Comparison of ENCODE assay signal across 20 cellular contexts in genomic region chr10:98252451-98252850, GRCh38. TPM values are rescaled to one million over a fixed set of nuclear protein-coding genes. Genes with fewer than 3 reads are reported as not detected.
DNase-seq lines count a peak whose midpoint lies in the region; ATAC-seq and TF ChIP-seq lines count a peak whose summit lies in the region.
"Had no signal": no experiment of that assay in that cellular context is flagged by ENCODE, and none has a peak within 500 bp of the region (broad histone marks: within the 10 kb centered on the region; RNA-seq: fewer than 3 reads in every experiment).

No MANE protein-coding gene starts in this region.

- H3K27ac ChIP-seq in SK-N-SH (ENCODE audit: low read depth in 2 of 2, low read length in 1 of 2) (no peak overlapping the region), SJCRH30 (no peak overlapping the region)
- H3K27ac ChIP-seq: C4-2B, HL-60 had no signal

- no peaks in the 10 kb centered on the region for H3K79me2 ChIP-seq in SK-N-SH (ENCODE audit: insufficient read depth)

- DNase-seq in activated naive CD4-positive, alpha-beta T cell treated with anti-CD3 and anti-CD28 coated beads, Interleukin-2, amount 50 U/mL, for 72 hours (ENCODE audit: low spot score in 2 of 2): no peak
- no peak for DNase-seq in activated naive CD4-positive, alpha-beta T cell treated with anti-CD3 and anti-CD28 coated beads, Interleukin-2, amount 50 U/mL, for 16 hours
- DNase-seq in NCI-H69 (lab: John Stamatoyannopoulos, UW) (peak; percentile 75), islet precursor cell (peak; percentile 57), SK-N-SH (no peak), SJCRH30 (no peak), NCI-H345 (lab: John Stamatoyannopoulos, UW) (no peak)
- DNase-seq: AML-193; CD8-positive, alpha-beta memory T cell; KG1; NCI-H1105 treated with DMSO at 0.1 percent for 48 hours; NCI-H2081; NCI-H2171; NCI-H524 treated with DMSO at 0.1 percent for 48 hours; PC-3; Right ventricle myocardium superior; SW 1271 had no signal

- H3K9me3 Mint-ChIP-seq in activated naive CD4-positive, alpha-beta T cell treated with anti-CD3 and anti-CD28 coated beads, Interleukin-2, amount 50 U/mL, for 72 hours: no peaks in the 10 kb centered on the region
- H3K9me3 Mint-ChIP-seq: CD8-positive, alpha-beta memory T cell had no signal

- TF ChIP-seq EP300 in SK-N-SH (IDR thresholded peaks at IDR 0.05; ENCODE audit: borderline replicate concordance in 1 of 2, low read depth in 1 of 2, low read length in 1 of 2): no peak

- no peaks in the 10 kb centered on the region for H3F3A ChIP-seq in SK-N-SH (replicated peaks; ENCODE audit: insufficient read depth)

- H3K27me3 ChIP-seq in SK-N-SH (ENCODE audit: insufficient read depth) (no peaks in the 10 kb centered on the region), SJCRH30 (no peaks in the 10 kb centered on the region)

- H3K36me3 Mint-ChIP-seq in activated naive CD4-positive, alpha-beta T cell treated with anti-CD3 and anti-CD28 coated beads, Interleukin-2, amount 50 U/mL, for 72 hours: peaks cover 0 to 7% of the 10 kb centered on the region in 2 donors

- 96% methylated on average over 6 of the region's 7 CpGs for WGBS in SK-N-SH (ENCODE audit: low lambda C conversion rate)

- TF ChIP-seq CTCF in SK-N-SH (IDR thresholded peaks at IDR 0.05): no peak

- no peak overlapping the region for H2AFZ ChIP-seq in SK-N-SH (ENCODE audit: low read depth)

- TF ChIP-seq RAD21 in SK-N-SH (IDR thresholded peaks at IDR 0.05; ENCODE audit: low read length): no peak

- H3K4me1 ChIP-seq in SK-N-SH (ENCODE audit: control insufficient read depth in 1 of 2, insufficient read depth in 2 of 2, low read depth in 1 of 2, low read length in 1 of 2) (peaks cover 0 to 18% of the 10 kb centered on the region in 2 experiments; a peak in 1 of 4 replicates), SJCRH30 (peaks cover 7% of the 10 kb centered on the region)
- H3K4me1 ChIP-seq: HAP-1 had no signal

- H3K9me3 ChIP-seq in SK-N-SH (no peaks in the 10 kb centered on the region), SJCRH30 (replicated peaks) (no peaks in the 10 kb centered on the region)
- H3K9me3 ChIP-seq: HAP-1 had no signal

- H3K27ac Mint-ChIP-seq in activated naive CD4-positive, alpha-beta T cell treated with anti-CD3 and anti-CD28 coated beads, Interleukin-2, amount 50 U/mL, for 72 hours: peak overlapping the region; percentile 9 to 91

- CTCF ChIA-PET in SK-N-SH (lab: Yijun Ruan, JAX): interaction anchor here (1.1 to 3.7 kb wide), 3 partner anchors 10 to 57 kb away, joined by 3 to 29 read pairs (median 22); no protein-coding TSS in a partner anchor

- H3K9ac ChIP-seq in SK-N-SH: no peak overlapping the region

- no peak overlapping the region for H3K4me2 ChIP-seq in SK-N-SH

- H3K4me3 ChIP-seq in SK-N-SH (ENCODE audit: low read depth in 2 of 2, low read length in 1 of 2) (no peak overlapping the region), SJCRH30 (no peak overlapping the region)
- H3K4me3 ChIP-seq: HAP-1 had no signal

- POLR2A ChIA-PET in SK-N-SH (lab: Yijun Ruan, JAX): no interaction called here

- H3K36me3 ChIP-seq in SK-N-SH (replicated peaks in 1 of 2; ENCODE audit: control insufficient read depth in 1 of 2, insufficient read depth in 2 of 2, low read length in 1 of 2): peaks cover 0 to 28% of the 10 kb centered on the region in 2 experiments
- peaks cover 13% of the 10 kb centered on the region; the same call in 1 of the 2 replicates for H3K36me3 ChIP-seq in SJCRH30
- H3K36me3 ChIP-seq: HAP-1 had no signal

- no peaks in the 10 kb centered on the region for H3K9me2 ChIP-seq in SK-N-SH

- no peak for ATAC-seq in activated naive CD4-positive, alpha-beta T cell treated with anti-CD3 and anti-CD28 coated beads, Interleukin-2, amount 50 U/mL, for 72 hours
- ATAC-seq: PC-3 had no signal

- no peaks in the 10 kb centered on the region for H4K20me1 ChIP-seq in SK-N-SH (ENCODE audit: insufficient read depth)

TF ChIP-seq in SK-N-SH, 30 proteins besides CTCF, POLR2A, EP300 and RAD21:
- no peak for TF ChIP-seq RCOR1 (IDR thresholded peaks at IDR 0.05; ENCODE audit: low read length)
- no peak for TF ChIP-seq CHD2 (IDR thresholded peaks at IDR 0.05; ENCODE audit: low read length, partially characterized antibody)
- no peak for TF ChIP-seq NRF1 (IDR thresholded peaks at IDR 0.05; ENCODE audit: low read depth, low read length)
- TF ChIP-seq FOXM1 (IDR thresholded peaks at IDR 0.05; ENCODE audit: low read depth): no peak
- no peak for TF ChIP-seq JUND (IDR thresholded peaks at IDR 0.05)
- no peak for TF ChIP-seq GATA2 (CRISPR knock-in tag; IDR thresholded peaks at IDR 0.05)
- TF ChIP-seq USF2 (IDR thresholded peaks at IDR 0.05; ENCODE audit: borderline replicate concordance, low read depth, low read length): no peak
- no peak for TF ChIP-seq FOXJ3 (CRISPR knock-in tag; IDR thresholded peaks at IDR 0.05)
- no peak for TF ChIP-seq TCF12 (IDR thresholded peaks at IDR 0.05)
- TF ChIP-seq RXRA (IDR thresholded peaks at IDR 0.05; ENCODE audit: borderline replicate concordance, low read depth): no peak
- no peak for TF ChIP-seq TAF1 (IDR thresholded peaks at IDR 0.05; ENCODE audit: borderline replicate concordance, low read depth, low read length)
- TF ChIP-seq MEF2A (IDR thresholded peaks at IDR 0.05; ENCODE audit: borderline replicate concordance, low read depth): no peak
- no peak for TF ChIP-seq SIN3A (IDR thresholded peaks at IDR 0.05; ENCODE audit: borderline replicate concordance, low read depth, low read length)
- no peak for TF ChIP-seq ZBTB33 (IDR thresholded peaks at IDR 0.05; ENCODE audit: borderline replicate concordance, low read depth)
- TF ChIP-seq YY1 (IDR thresholded peaks at IDR 0.05; ENCODE audit: low read depth): no peak
TF ChIP-seq in SK-N-SH: peak in this region for 0.

RNA-seq across cellular contexts. Expression of gene LOXL4, which starts 15.5 kb away (rescaled TPM):
- not detected for total RNA-seq in activated naive CD4-positive, alpha-beta T cell treated with anti-CD3 and anti-CD28 coated beads, Interleukin-2, amount 50 U/mL, for 72 hours
- polyA plus RNA-seq in SK-N-SH (2012; rRNA removed): 1.4 and 1.7 TPM in 2 replicates
- 0.76 and 1.4 TPM in 2 replicates for polyA plus RNA-seq in SK-N-SH (2012; cell fraction: cytosol; rRNA removed)
- polyA plus RNA-seq in SK-N-SH (2012; cell fraction: nucleus; rRNA removed): 1.8 and 2.2 TPM in 2 replicates
- 8.1 and 8.7 TPM in 2 replicates for total RNA-seq in SJCRH30 (2014; rRNA removed; shearing (Covaris generic))
- total RNA-seq: CD8-positive, alpha-beta memory T cell had no signal

Comparison
In these comparisons a context has a peak if more than half of its experiments do, and no peak if none do; other contexts are left out.
1. DNase-seq: peak in NCI-H69 (single experiment) and islet precursor cell (single experiment); none in activated naive CD4-positive, alpha-beta T cell treated with anti-CD3 and anti-CD28 coated beads, Interleukin-2, amount 50 U/mL, for 72 hours (0 of 2), activated naive CD4-positive, alpha-beta T cell treated with anti-CD3 and anti-CD28 coated beads, Interleukin-2, amount 50 U/mL, for 16 hours (single experiment), SK-N-SH (single experiment), SJCRH30 (0 of 2) and NCI-H345 (single experiment).